ENCODE assay signal across 10 cellular contexts in the genomic region with DNA sequence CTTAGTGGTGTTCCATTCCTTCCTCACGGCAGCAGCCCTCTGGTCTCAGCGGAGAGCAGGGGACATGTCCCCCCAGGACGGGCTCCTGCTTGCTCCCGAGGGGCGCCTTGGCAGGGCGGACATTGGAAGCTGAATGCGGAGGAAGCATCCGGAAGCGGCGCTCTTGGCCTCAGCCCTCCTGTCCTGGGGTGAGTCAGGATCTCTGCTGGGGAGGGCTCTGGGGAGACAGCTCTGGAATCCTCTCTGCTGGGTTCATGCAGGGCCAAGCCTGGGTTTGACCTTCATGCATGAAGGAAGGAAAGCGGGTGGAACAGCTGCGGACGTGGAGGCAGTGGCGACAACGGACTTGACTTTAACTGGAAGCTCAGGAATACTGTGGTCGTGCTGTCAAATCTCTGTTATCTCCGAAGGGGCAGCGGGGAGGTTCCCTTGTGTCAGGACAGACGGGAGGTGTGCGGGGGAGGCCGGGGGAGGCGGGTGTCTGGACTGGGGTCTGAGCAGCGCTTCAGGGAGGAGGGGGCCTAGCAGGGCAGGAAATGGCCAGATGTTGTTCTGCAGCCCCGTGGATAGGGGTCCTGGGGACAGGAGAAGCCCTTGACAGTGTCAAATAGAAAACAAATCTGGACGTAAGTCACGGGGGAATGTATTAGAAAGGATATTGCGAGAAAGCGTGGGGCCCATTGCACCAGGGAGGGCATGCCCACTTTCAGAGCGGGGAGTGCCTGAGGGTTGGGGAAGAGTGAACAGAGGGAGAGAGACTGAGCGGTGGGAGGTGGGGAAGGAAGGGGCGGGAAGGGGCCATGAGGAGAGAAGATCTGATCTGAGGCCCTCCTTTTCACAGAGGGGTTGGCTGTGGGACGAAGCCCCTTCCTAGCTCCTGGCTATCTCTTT. TPM values are rescaled to one million over a fixed set of nuclear protein-coding genes. Genes with fewer than 3 reads are reported as not detected.
A peak's percentile ranks its signal among the peaks of the same experiment; 100 is the strongest.
DNase-seq lines count a peak whose midpoint lies in the region; ATAC-seq, FAIRE-seq and TF ChIP-seq lines count a peak whose summit lies in the region.
"Had no signal": no experiment of that assay in that cellular context is flagged by ENCODE, and none has a peak within 500 bp of the region (broad histone marks: within the 10 kb centered on the region; RNA-seq: fewer than 3 reads in every experiment).

No MANE protein-coding gene starts in this region.

- peak overlapping the region; percentile 72 for H3K27ac ChIP-seq in OCI-LY3 (ENCODE audit: low read length)
- H3K27ac ChIP-seq in colonic mucosa: no peak overlapping the region
- peak overlapping the region in 2 of 3 donors; percentile 47 to 65 for H3K27ac ChIP-seq in right lobe of liver
- H3K27ac ChIP-seq in gastrocnemius medialis: peak overlapping the region in 3 of 4 donors; percentile 38 to 59 (median 50)

- in situ Hi-C loops in gastrocnemius medialis (cut with MboI; ENCODE audit: low sequenced_read_pairs in 4 of 4): no loop called here

- H3K4me2 ChIP-seq in OCI-LY3 (ENCODE audit: low read length): peak overlapping the region; percentile 59

- ATAC-seq in right lobe of liver (peak; percentile 59 to 81 (median 68)), gastrocnemius medialis (peak; percentile 61 to 72)

- peak overlapping the region; percentile 36; the same call in 1 of the 2 replicates for H3K4me3 ChIP-seq in OCI-LY3 (ENCODE audit: low read length)
- no peak overlapping the region for H3K4me3 ChIP-seq in colonic mucosa
- no peak overlapping the region for H3K4me3 ChIP-seq in right lobe of liver
- H3K4me3 ChIP-seq in gastrocnemius medialis: no peak overlapping the region

- peaks cover 17% of the 10 kb centered on the region for H3K36me3 ChIP-seq in OCI-LY3 (replicated peaks; ENCODE audit: low read depth, low read length)
- no peaks in the 10 kb centered on the region for H3K36me3 ChIP-seq in colonic mucosa
- no peaks in the 10 kb centered on the region for H3K36me3 ChIP-seq in right lobe of liver
- H3K36me3 ChIP-seq in gastrocnemius medialis: no peaks in the 10 kb centered on the region

- DNase-seq in colonic mucosa (peak; percentile 16), right lobe of liver (peak in 2 of 3 donors; percentile 46 to 52), gastrocnemius medialis (peak; percentile 30 to 56), amygdala (lab: John Stamatoyannopoulos, UW) (no peak), H54 (ENCODE audit: insufficient read length, low spot score) (no peak), NCI-H1417 (lab: John Stamatoyannopoulos, UW) (no peak), DMS114 treated with DMSO at 0.1 percent for 48 hours (lab: John Stamatoyannopoulos, UW; ENCODE audit: unreplicated experiment) (no peak)
- DNase-seq: foreskin melanocyte had no signal

- H3K27me3 ChIP-seq in OCI-LY3 (ENCODE audit: low read depth, low read length) (no peaks in the 10 kb centered on the region), colonic mucosa (no peaks in the 10 kb centered on the region), right lobe of liver (no peaks in the 10 kb centered on the region), gastrocnemius medialis (peaks cover 30 to 37% (median 33%) of the 10 kb centered on the region in 3 donors)

- WGBS in right lobe of liver (ENCODE audit: insufficient coverage, low coverage, low lambda C conversion rate, missing lambda C conversion rate): 60% methylated on average over 15 of the region's 32 CpGs

- H3K4me1 ChIP-seq in OCI-LY3 (ENCODE audit: low read length): peaks cover 28% of the 10 kb centered on the region
- no peaks in the 10 kb centered on the region for H3K4me1 ChIP-seq in colonic mucosa
- no peaks in the 10 kb centered on the region for H3K4me1 ChIP-seq in right lobe of liver
- H3K4me1 ChIP-seq in gastrocnemius medialis: peaks cover 9 to 27% of the 10 kb centered on the region in 2 donors

- no peaks in the 10 kb centered on the region for H4K20me1 ChIP-seq in OCI-LY3 (ENCODE audit: insufficient read depth, low read length)

- H3K9me3 ChIP-seq in OCI-LY3 (ENCODE audit: insufficient read depth, low read length) (peaks cover 9% of the 10 kb centered on the region; the same call in 1 of the 2 replicates), colonic mucosa (no peaks in the 10 kb centered on the region), right lobe of liver (no peaks in the 10 kb centered on the region), gastrocnemius medialis (no peaks in the 10 kb centered on the region)

- no peak overlapping the region for H2AFZ ChIP-seq in OCI-LY3 (ENCODE audit: low read depth, low read length)

- no peaks in the 10 kb centered on the region for H3K79me2 ChIP-seq in OCI-LY3 (ENCODE audit: low read length)

- H3K9ac ChIP-seq in OCI-LY3 (ENCODE audit: low read length) (peak overlapping the region; percentile 39; the same call in 1 of the 2 replicates), colonic mucosa (ENCODE audit: low read depth in 2 of 2, low read length in 2 of 2) (no peak overlapping the region)

- TF ChIP-seq CTCF in OCI-LY3 (IDR thresholded peaks at IDR 0.05; ENCODE audit: low read depth, low read length) (no peak), colonic mucosa (IDR thresholded peaks at IDR 0.05) (no peak), right lobe of liver (IDR thresholded peaks at IDR 0.05) (no peak), gastrocnemius medialis (IDR thresholded peaks at IDR 0.05 in 4 of 5, conservative IDR thresholded peaks at IDR 0.05 in 1 of 5) (no peak)

- no peak for TF ChIP-seq POLR2A in right lobe of liver (IDR thresholded peaks at IDR 0.05)
- TF ChIP-seq POLR2A in gastrocnemius medialis (IDR thresholded peaks at IDR 0.05): no peak
- TF ChIP-seq POLR2A in H54 (IDR thresholded peaks at IDR 0.05; ENCODE audit: low read depth, low read length): no peak

- intact Hi-C loops in colonic mucosa (cut with DNase I): no loop called here
- intact Hi-C loops in right lobe of liver (cut with DNase I): no loop called here
- intact Hi-C loops in gastrocnemius medialis (cut with DNase I; ENCODE audit: low total_unique reads): no loop called here

- no peak for FAIRE-seq in H54 (lab: Jason Lieb, UNC)

RNA-seq across cellular contexts. Expression of a gene that starts 26.6 kb away (rescaled TPM):
- total RNA-seq in colonic mucosa (not detected), right lobe of liver (10 to 100 TPM in 2 of 6 experiments, under 1 TPM in 2, not detected in 2; 0.80 to 17.2 (median 5.7) TPM), gastrocnemius medialis (not detected)
- total RNA-seq: T-helper 2 cell treated with Interferon-gamma antibody and Interleukin-4, amounts not matched to agents 100 ng/mL and 5 ng/mL, for 36 hours had no signal

Comparison
In these comparisons a context has a peak if more than half of its experiments do, and no peak if none do; other contexts are left out.
1. DNase-seq: peak in colonic mucosa (single experiment), right lobe of liver (2 of 3) and gastrocnemius medialis (2 of 2); none in amygdala (0 of 56), H54 (single experiment), NCI-H1417 (0 of 3) and DMS114 treated with DMSO at 0.1 percent for 48 hours (single experiment).